ENCODE assay signal across 16 cellular contexts in genomic region chr7:103114576-103115008, GRCh38.
"Had no signal": no experiment of that assay in that cellular context is flagged by ENCODE, and none has a peak within 500 bp of the region (broad histone marks: within the 10 kb centered on the region; RNA-seq: fewer than 3 reads in every experiment).

No MANE protein-coding gene starts in this region.

- H3K27ac Mint-ChIP-seq: activated CD4-positive, alpha-beta memory T cell treated with anti-CD3 and anti-CD28 coated beads for 36 hours; activated T-cell treated with anti-CD3 and anti-CD28 coated beads, Interleukin-2, amount 50 U/mL, for 72 hours; dendritic cell treated with granulocyte-macrophage colony-stimulating factor and Interleukin-4, amounts not matched to agents 40 ng/mL and 50 ng/mL, for 4 days; T-helper 2 cell treated with Interferon-gamma antibody and Interleukin-4, amounts not matched to agents 5 μg/mL and 100 μg/mL, for 36 hours had no signal

- H3K9me3 Mint-ChIP-seq: dendritic cell treated with granulocyte-macrophage colony-stimulating factor and Interleukin-4, amounts not matched to agents 40 ng/mL and 50 ng/mL, for 4 days; natural killer cell treated with Interleukin-12 subunit alpha and Interleukin-12 subunit beta and Interleukin-15 and Interleukin-18, amount 100 ng/mL, for 72 hours had no signal

- H3K36me3 ChIP-seq: adrenal gland had no signal

- DNase-seq: activated CD4-positive, alpha-beta memory T cell treated with anti-CD3 and anti-CD28 coated beads for 36 hours; activated CD4-positive, alpha-beta T cell treated with anti-CD3 and anti-CD28 coated beads for 1 hour; activated gamma-delta T cell treated with Interleukin-2 at 50 U/mL for 16 hours; activated T-cell treated with anti-CD3 and anti-CD28 coated beads, Interleukin-2, amount 50 U/mL, for 72 hours; adrenal gland; body of pancreas; erythroblast; glutamatergic neuron; immature natural killer cell; left colon; stimulated activated CD4-positive, alpha-beta T cell treated with anti-CD3 and anti-CD28 coated beads, Interleukin-4, amount 100 ng/mL, for 24 hours; stomach; tibial artery had no signal

- H3K27ac ChIP-seq: adrenal gland, body of pancreas, stomach, tibial artery had no signal

- H3K4me3 Mint-ChIP-seq: activated CD4-positive, alpha-beta memory T cell treated with anti-CD3 and anti-CD28 coated beads for 36 hours; activated T-cell treated with anti-CD3 and anti-CD28 coated beads, Interleukin-2, amount 50 U/mL, for 72 hours; dendritic cell treated with granulocyte-macrophage colony-stimulating factor and Interleukin-4, amounts not matched to agents 40 ng/mL and 50 ng/mL, for 4 days; immature natural killer cell; natural killer cell treated with Interleukin-12 subunit alpha and Interleukin-12 subunit beta and Interleukin-15 and Interleukin-18, amount 100 ng/mL, for 72 hours; T-helper 2 cell treated with Interferon-gamma antibody and Interleukin-4, amounts not matched to agents 5 μg/mL and 100 μg/mL, for 36 hours had no signal

- H3K4me3 ChIP-seq: adrenal gland, body of pancreas, stomach, tibial artery had no signal

- ATAC-seq: activated T-cell treated with anti-CD3 and anti-CD28 coated beads, Interleukin-2, amount 50 U/mL, for 72 hours; body of pancreas; left colon; natural killer cell treated with Interleukin-12 subunit alpha and Interleukin-12 subunit beta and Interleukin-15 and Interleukin-18, amount 100 ng/mL, for 72 hours had no signal

- H3K9me3 ChIP-seq: adrenal gland, body of pancreas, stomach, tibial artery had no signal

- H3K27me3 ChIP-seq: adrenal gland, body of pancreas, stomach, tibial artery had no signal
